8 cellular contexts compared by ENCODE assay signal in the genomic region with DNA sequence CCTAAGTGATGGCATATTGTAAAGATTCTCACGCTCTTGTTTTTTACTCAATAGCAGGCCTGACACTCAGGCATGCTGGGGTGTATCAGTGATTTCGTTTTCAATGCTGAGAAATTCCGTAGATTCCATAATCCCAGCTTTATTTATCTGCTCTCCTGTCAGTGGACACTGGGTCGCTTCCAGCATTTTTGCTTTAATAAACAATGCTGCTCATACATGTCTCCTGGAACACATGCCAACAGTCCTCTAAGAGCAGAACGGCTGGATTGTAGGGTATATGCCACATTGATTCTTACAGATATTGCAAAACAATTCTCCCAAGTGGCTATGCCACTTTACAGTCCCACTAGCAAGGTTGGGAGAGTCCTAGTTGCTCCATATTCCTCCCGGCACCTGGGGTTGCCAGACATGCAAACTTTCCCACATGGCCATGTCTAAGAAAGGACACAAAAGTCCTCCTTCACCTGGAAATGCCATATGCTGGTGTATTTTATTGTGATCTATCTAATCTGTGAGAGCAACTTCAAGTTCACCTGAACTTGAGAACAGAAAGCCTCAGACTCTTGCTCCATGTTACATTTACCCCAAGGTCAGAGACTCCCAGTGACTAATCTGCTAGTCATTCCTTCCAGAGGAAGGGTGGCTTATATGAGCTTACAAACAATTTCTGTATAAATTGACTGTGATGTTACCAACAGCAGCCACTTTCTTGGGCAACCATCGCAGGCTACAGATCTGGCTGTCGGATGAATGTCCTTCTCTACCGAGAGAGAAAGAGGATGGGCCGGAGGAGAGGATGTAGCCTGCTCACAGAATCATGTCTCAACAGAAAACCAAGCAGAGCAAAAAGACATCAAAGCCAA.
DNase-seq lines count a peak whose midpoint lies in the region; ATAC-seq and TF ChIP-seq lines count a peak whose summit lies in the region.

No MANE protein-coding gene starts in this region.

- H3K27me3 ChIP-seq in layer of hippocampus (ENCODE audit: control insufficient read depth, insufficient read depth, low read length) (no peaks in the 10 kb centered on the region), tibial nerve (no peaks in the 10 kb centered on the region)

- H3K9me3 ChIP-seq in tibial nerve: no peaks in the 10 kb centered on the region

- peak overlapping the region; percentile 78 to 99 for H3K27ac Mint-ChIP-seq in activated naive CD4-positive, alpha-beta T cell treated with anti-CD3 and anti-CD28 coated beads, Interleukin-2, amount 50 U/mL, for 72 hours

- H3K36me3 ChIP-seq in tibial nerve: no peaks in the 10 kb centered on the region

- no peak for TF ChIP-seq POLR2A in tibial nerve (IDR thresholded peaks at IDR 0.05)

- H3K27ac ChIP-seq in 22Rv1 (peak overlapping the region; percentile 69), layer of hippocampus (ENCODE audit: low read depth, low read length) (peak overlapping the region; percentile 13), tibial nerve (peak overlapping the region in 3 of 4 donors; percentile 29 to 68 (median 41))

- no peak for TF ChIP-seq EP300 in tibial nerve (IDR thresholded peaks at IDR 0.05)

- no peaks in the 10 kb centered on the region for H3K9me3 Mint-ChIP-seq in activated naive CD4-positive, alpha-beta T cell treated with anti-CD3 and anti-CD28 coated beads, Interleukin-2, amount 50 U/mL, for 72 hours

- DNase-seq in HS-27A (ENCODE audit: low read depth): peak; percentile 62
- DNase-seq in activated naive CD4-positive, alpha-beta T cell treated with anti-CD3 and anti-CD28 coated beads, Interleukin-2, amount 50 U/mL, for 72 hours (ENCODE audit: low spot score in 2 of 2): peak in 1 of 2 donors; percentile 52
- DNase-seq in tibial nerve (ENCODE audit: low spot score in 2 of 2): no peak
- no peak for DNase-seq in activated gamma-delta T cell treated with Interleukin-2 at 50 U/mL for 16 hours
- no peak for DNase-seq in globus pallidus (ENCODE audit: low spot score)

- peak; percentile 75 to 81 for ATAC-seq in activated naive CD4-positive, alpha-beta T cell treated with anti-CD3 and anti-CD28 coated beads, Interleukin-2, amount 50 U/mL, for 72 hours
- ATAC-seq in GM21529 (IDR thresholded peaks at IDR 0.05; ENCODE audit: unreplicated experiment): no peak

- H3K36me3 Mint-ChIP-seq in activated naive CD4-positive, alpha-beta T cell treated with anti-CD3 and anti-CD28 coated beads, Interleukin-2, amount 50 U/mL, for 72 hours: peaks cover 5 to 28% of the 10 kb centered on the region in 2 donors

- 59 to 69% methylated on average over 10 of the region's 10 CpGs for WGBS in tibial nerve, 2 donors

- H3K4me1 ChIP-seq in tibial nerve: peaks cover 0 to 70% (median 33%) of the 10 kb centered on the region in 4 donors

- H3K4me3 ChIP-seq in tibial nerve: no peak overlapping the region

- TF ChIP-seq CTCF in 22Rv1 (IDR thresholded peaks at IDR 0.05): no peak
- TF ChIP-seq CTCF in tibial nerve (IDR thresholded peaks at IDR 0.05): no peak

Comparison
In these comparisons a context has a peak if more than half of its experiments do, and no peak if none do; other contexts are left out.
1. H3K27ac ChIP-seq: peak in every context shown above with its lines; median percentile 69 in 22Rv1; 41 in tibial nerve; 13 in layer of hippocampus.